21 cellular contexts compared by ENCODE assay signal in the genomic region with DNA sequence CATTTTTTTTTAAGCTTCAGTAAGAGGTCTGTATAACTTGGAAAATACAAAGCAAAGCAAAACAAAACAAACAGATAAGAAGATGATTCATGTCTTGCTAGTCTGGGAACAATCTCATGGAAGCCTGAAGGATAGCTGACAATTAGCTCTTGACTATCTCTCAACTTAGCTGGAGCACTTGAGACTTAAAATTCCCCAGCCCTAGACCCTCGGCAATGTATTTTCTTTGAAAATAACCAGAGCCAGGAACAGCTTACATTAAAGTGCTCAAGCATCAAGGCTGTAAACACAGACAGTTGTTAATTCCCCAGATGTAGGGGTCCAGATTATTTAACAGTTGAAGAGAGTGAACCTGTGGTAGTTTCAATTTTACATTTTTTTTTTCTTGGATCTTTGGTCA.
"Had no signal": no experiment of that assay in that cellular context is flagged by ENCODE, and none has a peak within 500 bp of the region (broad histone marks: within the 10 kb centered on the region; RNA-seq: fewer than 3 reads in every experiment).

No MANE protein-coding gene starts in this region.

- H3K4me3 ChIP-seq: skin epidermis, thoracic aorta had no signal

- H3K4me3 Mint-ChIP-seq: activated T-cell treated with anti-CD3 and anti-CD28 coated beads, Interleukin-2, amount 50 U/mL, for 72 hours; memory B cell; nephron progenitor cell had no signal

- H3K9me3 Mint-ChIP-seq: activated T-cell treated with anti-CD3 and anti-CD28 coated beads, Interleukin-2, amount 50 U/mL, for 72 hours; memory B cell; nephron progenitor cell had no signal

- H3K36me3 Mint-ChIP-seq: memory B cell had no signal

- DNase-seq: activated CD4-positive, alpha-beta T cell treated with anti-CD3 and anti-CD28 coated beads for 1 hour; activated effector memory CD4-positive, alpha-beta T cell treated with anti-CD3 and anti-CD28 coated beads, Interleukin-2, amount 50 U/mL, for 16 hours; activated naive CD4-positive, alpha-beta T cell treated with anti-CD3 and anti-CD28 coated beads, Interleukin-2, amount 50 U/mL, for 16 hours; activated T-cell treated with anti-CD3 and anti-CD28 coated beads, Interleukin-2, amount 50 U/mL, for 72 hours; aorta; cerebellar nuclear complex; effector CD4-positive, alpha-beta T cell; hypothalamus; kidney glomerular epithelial cell; left ventricle myocardium superior; nephron progenitor cell; nucleus accumbens; posterior cingulate gyrus; retina; stimulated activated CD4-positive, alpha-beta T cell treated with anti-CD3 and anti-CD28 coated beads, Interleukin-4, amount 100 ng/mL, for 1 hour; SW 1271; T-helper 2 cell; WERI-Rb-1 had no signal

- ATAC-seq: activated T-cell treated with anti-CD3 and anti-CD28 coated beads, Interleukin-2, amount 50 U/mL, for 72 hours; left ventricle myocardium superior had no signal

- H3K27ac Mint-ChIP-seq: activated T-cell treated with anti-CD3 and anti-CD28 coated beads, Interleukin-2, amount 50 U/mL, for 72 hours; memory B cell had no signal

- H3K36me3 ChIP-seq: thoracic aorta, WERI-Rb-1 had no signal

- H3K27ac ChIP-seq: skin epidermis, thoracic aorta, WERI-Rb-1 had no signal

- H3K4me1 Mint-ChIP-seq: memory B cell had no signal

- H3K9me3 ChIP-seq: thoracic aorta had no signal
